In the genomic region with DNA sequence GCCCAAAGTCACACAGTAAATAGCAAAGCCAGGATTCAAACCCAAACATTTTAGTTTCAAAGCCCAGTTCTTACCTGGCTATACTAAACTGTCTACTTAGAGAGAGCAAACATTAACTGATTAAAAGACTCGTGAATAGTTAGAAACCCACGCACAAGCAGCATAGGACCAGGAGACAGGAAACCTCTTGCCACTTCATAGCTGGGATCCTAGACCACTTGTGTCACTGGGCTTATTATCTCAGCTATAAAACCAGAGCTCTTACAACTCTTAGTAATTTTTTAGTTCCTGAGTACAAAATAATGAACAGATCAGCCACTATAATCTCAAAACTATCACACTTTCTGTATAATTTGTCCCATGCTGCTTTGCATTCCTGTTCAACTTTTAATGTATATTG, we compare ENCODE assay signal across 1 cellular context.
TF ChIP-seq lines count a peak whose summit lies in the region.

No MANE protein-coding gene starts in this region.

TF ChIP-seq in IMR-90, 13 proteins besides CTCF, POLR2A, EP300 and RAD21 (continued from another document):
- TF ChIP-seq, protein P1, sequence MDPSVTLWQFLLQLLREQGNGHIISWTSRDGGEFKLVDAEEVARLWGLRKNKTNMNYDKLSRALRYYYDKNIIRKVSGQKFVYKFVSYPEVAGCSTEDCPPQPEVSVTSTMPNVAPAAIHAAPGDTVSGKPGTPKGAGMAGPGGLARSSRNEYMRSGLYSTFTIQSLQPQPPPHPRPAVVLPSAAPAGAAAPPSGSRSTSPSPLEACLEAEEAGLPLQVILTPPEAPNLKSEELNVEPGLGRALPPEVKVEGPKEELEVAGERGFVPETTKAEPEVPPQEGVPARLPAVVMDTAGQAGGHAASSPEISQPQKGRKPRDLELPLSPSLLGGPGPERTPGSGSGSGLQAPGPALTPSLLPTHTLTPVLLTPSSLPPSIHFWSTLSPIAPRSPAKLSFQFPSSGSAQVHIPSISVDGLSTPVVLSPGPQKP (IDR thresholded peaks at IDR 0.05; ENCODE audit: borderline replicate concordance, low read depth, low read length) = no peak
- no peak for TF ChIP-seq MXI1 (IDR thresholded peaks at IDR 0.05; ENCODE audit: borderline replicate concordance, low read depth, low read length)
- TF ChIP-seq FOS (IDR thresholded peaks at IDR 0.05; ENCODE audit: low read depth, low read length) = no peak
- TF ChIP-seq CHD1 (IDR thresholded peaks at IDR 0.05; ENCODE audit: low read depth, low read length) = no peak
- TF ChIP-seq RCOR1 (IDR thresholded peaks at IDR 0.05; ENCODE audit: insufficient replicate concordance, low read length) = no peak
- TF ChIP-seq MAZ (IDR thresholded peaks at IDR 0.05; ENCODE audit: borderline replicate concordance, low read depth, low read length) = no peak
- TF ChIP-seq, protein P2, sequence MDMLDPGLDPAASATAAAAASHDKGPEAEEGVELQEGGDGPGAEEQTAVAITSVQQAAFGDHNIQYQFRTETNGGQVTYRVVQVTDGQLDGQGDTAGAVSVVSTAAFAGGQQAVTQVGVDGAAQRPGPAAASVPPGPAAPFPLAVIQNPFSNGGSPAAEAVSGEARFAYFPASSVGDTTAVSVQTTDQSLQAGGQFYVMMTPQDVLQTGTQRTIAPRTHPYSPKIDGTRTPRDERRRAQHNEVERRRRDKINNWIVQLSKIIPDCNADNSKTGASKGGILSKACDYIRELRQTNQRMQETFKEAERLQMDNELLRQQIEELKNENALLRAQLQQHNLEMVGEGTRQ (IDR thresholded peaks at IDR 0.05; ENCODE audit: low read depth, low read length) = no peak
